Comparison of ENCODE assay signal across 18 cellular contexts in genomic region chr13:98521876-98522275, GRCh38. TPM values are rescaled to one million over a fixed set of nuclear protein-coding genes. Genes with fewer than 3 reads are reported as not detected.
DNase-seq lines count a peak whose midpoint lies in the region; ATAC-seq, FAIRE-seq and TF ChIP-seq lines count a peak whose summit lies in the region.
"Had no signal": no experiment of that assay in that cellular context is flagged by ENCODE, and none has a peak within 500 bp of the region (broad histone marks: within the 10 kb centered on the region; RNA-seq: fewer than 3 reads in every experiment).

No MANE protein-coding gene starts in this region.

- H2BK20ac ChIP-seq in IMR-90 (ENCODE audit: low read depth, low read length) (no peak overlapping the region), H1 (ENCODE audit: low read length) (no peak overlapping the region)

- peak overlapping the region; percentile 53 for H3K27ac Mint-ChIP-seq in activated CD8-positive, alpha-beta T cell treated with anti-CD3 and anti-CD28 coated beads for 36 hours
- H3K27ac Mint-ChIP-seq in activated CD8-positive, alpha-beta T cell treated with anti-CD3 and anti-CD28 coated beads, Interleukin-2, amount 10 ng/mL, durations not matched to agents 7 days and 5 days, result no peak overlapping the region
- H3K27ac Mint-ChIP-seq: T-helper 1 cell treated with Interleukin-12 subunit alpha and Interleukin-12 subunit beta and Interleukin-4 antibody, amounts not matched to agents 30 μg/mL and 1 μg/mL, for 36 hours had no signal

- peaks cover 65 to 93% of the 10 kb centered on the region in 2 experiments for H3K79me1 ChIP-seq in IMR-90 (ENCODE audit: low read depth in 1 of 2, low read length in 2 of 2)
- peaks cover 52% of the 10 kb centered on the region for H3K79me1 ChIP-seq in H1 (ENCODE audit: low read depth, low read length)

- no peak overlapping the region for H2AFZ ChIP-seq in IMR-90 (replicated peaks; ENCODE audit: low read length, poor library complexity)
- no peak overlapping the region for H2AFZ ChIP-seq in H1 (ENCODE audit: low read length)
- no peak overlapping the region for H2AFZ ChIP-seq in smooth muscle cell (ENCODE audit: low read depth)

- in situ Hi-C loops in IMR-90 (cut with MboI; ENCODE audit: low sequenced_read_pairs), result no loop called here

- no peak overlapping the region for H2BK15ac ChIP-seq in IMR-90 (ENCODE audit: low read depth, low read length)
- H2BK15ac ChIP-seq in H1 (ENCODE audit: low read length), result no peak overlapping the region

- H3K9me3 Mint-ChIP-seq in activated CD8-positive, alpha-beta T cell treated with anti-CD3 and anti-CD28 coated beads for 36 hours, result no peaks in the 10 kb centered on the region
- no peaks in the 10 kb centered on the region for H3K9me3 Mint-ChIP-seq in activated CD8-positive, alpha-beta T cell treated with anti-CD3 and anti-CD28 coated beads, Interleukin-2, amount 10 ng/mL, durations not matched to agents 7 days and 5 days (ENCODE audit: insufficient read depth)
- H3K9me3 Mint-ChIP-seq: T-helper 1 cell treated with Interleukin-12 subunit alpha and Interleukin-12 subunit beta and Interleukin-4 antibody, amounts not matched to agents 30 μg/mL and 1 μg/mL, for 36 hours had no signal

- no peak for TF ChIP-seq CTCF in activated CD8-positive, alpha-beta T cell treated with anti-CD3 and anti-CD28 coated beads for 36 hours (IDR thresholded peaks at IDR 0.05)
- TF ChIP-seq CTCF in IMR-90 (conservative IDR thresholded peaks at IDR 0.05; ENCODE audit: low read depth, low read length) (no peak), H1 (IDR thresholded peaks at IDR 0.05; ENCODE audit: control extremely low read depth in 1 of 3, insufficient read depth in 1 of 3, low read depth in 1 of 3, low read length in 3 of 3) (no peak), smooth muscle cell (IDR thresholded peaks at IDR 0.05; ENCODE audit: borderline replicate concordance, insufficient read depth, poor library complexity, severe bottlenecking) (no peak)

- H3K14ac ChIP-seq in IMR-90 (replicated peaks; ENCODE audit: low read depth, low read length) (0 out of 2 replicates have a peak overlapping the region, but pooled peaks have one; percentile 30), H1 (ENCODE audit: insufficient read length) (no peak overlapping the region)

- no peaks in the 10 kb centered on the region for H3K9me3 ChIP-seq in IMR-90 (ENCODE audit: control insufficient read depth, insufficient read depth, low read length)
- no peaks in the 10 kb centered on the region for H3K9me3 ChIP-seq in H1 (ENCODE audit: insufficient read depth in 2 of 2, low read depth in 1 of 2, low read length in 1 of 2)
- no peaks in the 10 kb centered on the region for H3K9me3 ChIP-seq in smooth muscle cell (replicated peaks; ENCODE audit: low read depth)
- H3K9me3 ChIP-seq: ovary, Peyer's patch, tibial nerve had no signal

- TF ChIP-seq RAD21 in IMR-90 (IDR thresholded peaks at IDR 0.05; ENCODE audit: low read length) (no peak), H1 (IDR thresholded peaks at IDR 0.05 in 1 of 2, conservative IDR thresholded peaks at IDR 0.05 in 1 of 2; ENCODE audit: low read depth in 2 of 2, low read length in 2 of 2) (no peak)

- H2BK5ac ChIP-seq in IMR-90 (ENCODE audit: low read depth, low read length, poor library complexity, severe bottlenecking), result no peak overlapping the region
- H2BK5ac ChIP-seq in H1 (ENCODE audit: low read depth, low read length), result no peak overlapping the region

- DNase-seq in activated CD8-positive, alpha-beta T cell treated with anti-CD3 and anti-CD28 coated beads for 36 hours, result no peak
- DNase-seq in activated CD8-positive, alpha-beta T cell treated with anti-CD3 and anti-CD28 coated beads, Interleukin-2, amount 10 ng/mL, durations not matched to agents 7 days and 5 days, result no peak
- DNase-seq in IMR-90 (no peak), H1 (ENCODE audit: low read depth in 1 of 2, low spot score in 2 of 2) (no peak), smooth muscle cell (lab: John Stamatoyannopoulos, UW; ENCODE audit: unreplicated experiment) (no peak)
- DNase-seq in effector CD4-positive, alpha-beta T cell, result no peak
- DNase-seq: cortex of kidney; DMS53; NCI-H1105 treated with DMSO at 0.1 percent for 48 hours; NCI-H510A treated with DMSO at 0.1 percent for 48 hours; ovary; stimulated activated CD4-positive, alpha-beta T cell treated with anti-CD3 and anti-CD28 coated beads, Interleukin-12 subunit alpha, Interleukin-12 subunit beta, amount 100 ng/mL, for 4 hours had no signal

- H3K27me3 ChIP-seq in IMR-90 (ENCODE audit: control insufficient read depth, insufficient read depth, low read length) (no peaks in the 10 kb centered on the region), H1 (replicated peaks in 1 of 4; ENCODE audit: control insufficient read depth in 3 of 4, extremely low read depth in 1 of 4, insufficient read depth in 3 of 4, low read length in 3 of 4) (no peaks in the 10 kb centered on the region), smooth muscle cell (ENCODE audit: low read depth) (no peaks in the 10 kb centered on the region)
- H3K27me3 ChIP-seq: ovary, Peyer's patch, tibial nerve had no signal

- H4K20me1 ChIP-seq in IMR-90 (ENCODE audit: insufficient read depth, low read length) (peaks cover 78% of the 10 kb centered on the region), H1 (replicated peaks in 1 of 2; ENCODE audit: control insufficient read depth in 1 of 2, insufficient read depth in 2 of 2, low read length in 2 of 2) (peaks cover 49 to 57% of the 10 kb centered on the region in 2 experiments), smooth muscle cell (ENCODE audit: low read depth) (peaks cover 100% of the 10 kb centered on the region)

- H3K9ac ChIP-seq in IMR-90 (ENCODE audit: low read depth, low read length) (no peak overlapping the region), H1 (replicated peaks in 1 of 4; ENCODE audit: extremely low read depth in 1 of 4, low read depth in 3 of 4, low read length in 3 of 4) (no peak overlapping the region), smooth muscle cell (ENCODE audit: low read depth) (no peak overlapping the region)

- no peak overlapping the region for H2AK9ac ChIP-seq in IMR-90 (replicated peaks; ENCODE audit: low read depth, low read length, poor library complexity)

- BruUV-seq in IMR-90 (replicated peaks; lab: Mats Ljungman, UMichigan), result no TSS peak

- H3K18ac ChIP-seq in IMR-90 (ENCODE audit: low read depth, low read length) (no peak overlapping the region), H1 (ENCODE audit: extremely low read depth, low read length) (no peak overlapping the region)

- no peak overlapping the region for H3K27ac ChIP-seq in IMR-90 (ENCODE audit: insufficient read depth, low read length)
- H3K27ac ChIP-seq in H1 (ENCODE audit: low read depth, low read length), result no peak overlapping the region
- peak overlapping the region; percentile 9 for H3K27ac ChIP-seq in smooth muscle cell (ENCODE audit: low read depth)
- H3K27ac ChIP-seq: ovary, Peyer's patch had no signal

- H4K8ac ChIP-seq in IMR-90 (ENCODE audit: low read depth in 2 of 2, low read length in 2 of 2) (no peak overlapping the region), H1 (ENCODE audit: extremely low read depth, insufficient read depth, low read length) (peak overlapping the region; percentile 6; the same call in 1 of the 2 replicates)

- H3K4me2 ChIP-seq in IMR-90 (ENCODE audit: low read depth, low read length) (no peak overlapping the region), H1 (ENCODE audit: insufficient read depth in 1 of 2, low read depth in 2 of 2, low read length in 2 of 2) (peak overlapping the region in 1 of 2 experiments; percentile 22; a peak in 1 of 4 replicates), smooth muscle cell (peak overlapping the region; percentile 41)

- intact Hi-C loops in activated CD8-positive, alpha-beta T cell treated with anti-CD3 and anti-CD28 coated beads for 36 hours (cut with micrococcal nuclease), result no loop called here
- intact Hi-C loops in IMR-90 (cut with micrococcal nuclease), result no loop called here

- peaks cover 5 to 96% of the 10 kb centered on the region in 2 experiments for H3K79me2 ChIP-seq in H1 (ENCODE audit: control insufficient read depth in 1 of 2, insufficient read depth in 2 of 2, low read length in 2 of 2)
- H3K79me2 ChIP-seq in smooth muscle cell (ENCODE audit: low read depth), result peaks cover 100% of the 10 kb centered on the region

- H4K91ac ChIP-seq in IMR-90 (ENCODE audit: insufficient read depth, low read depth, low read length) (no peak overlapping the region), H1 (replicated peaks; ENCODE audit: insufficient read length, low read length) (no peak overlapping the region)

- H2AK5ac ChIP-seq in IMR-90 (ENCODE audit: low read depth, low read length) (no peak overlapping the region), H1 (ENCODE audit: low read depth, low read length) (no peak overlapping the region)

- H3K36me3 ChIP-seq in IMR-90 (ENCODE audit: control insufficient read depth, insufficient read depth, low read length), result peaks cover 5% of the 10 kb centered on the region
- peaks cover 0 to 8% (median 0%) of the 10 kb centered on the region in 4 experiments; a peak in 3 of 8 replicates for H3K36me3 ChIP-seq in H1 (ENCODE audit: control insufficient read depth in 2 of 4, insufficient read depth in 4 of 4, low read length in 3 of 4)
- H3K36me3 ChIP-seq in smooth muscle cell (ENCODE audit: low read depth), result no peaks in the 10 kb centered on the region
- H3K36me3 ChIP-seq: ovary had no signal

- H2BK12ac ChIP-seq in H1 (ENCODE audit: low read depth, low read length), result no peak overlapping the region

- peaks cover 92% of the 10 kb centered on the region for H3K4me1 Mint-ChIP-seq in activated CD8-positive, alpha-beta T cell treated with anti-CD3 and anti-CD28 coated beads for 36 hours (ENCODE audit: low read depth)
- H3K4me1 Mint-ChIP-seq in activated CD8-positive, alpha-beta T cell treated with anti-CD3 and anti-CD28 coated beads, Interleukin-2, amount 10 ng/mL, durations not matched to agents 7 days and 5 days (ENCODE audit: low read depth), result peaks cover 69% of the 10 kb centered on the region

- H3K56ac ChIP-seq in IMR-90 (ENCODE audit: extremely low read depth, insufficient read depth, low read length) (no peak overlapping the region), H1 (replicated peaks; ENCODE audit: insufficient read length, low read depth, low read length) (no peak overlapping the region)

- H3K23ac ChIP-seq in IMR-90 (ENCODE audit: low read depth, low read length), result peak overlapping the region; percentile 16; the same call in 1 of the 2 replicates
- no peak overlapping the region for H3K23ac ChIP-seq in H1 (ENCODE audit: insufficient read length)

- H3K4me3 ChIP-seq in IMR-90 (ENCODE audit: insufficient read depth, low read depth, low read length) (no peak overlapping the region), H1 (ENCODE audit: extremely low read depth in 1 of 4, insufficient read depth in 2 of 4, low read depth in 3 of 4, low read length in 4 of 4) (no peak overlapping the region), smooth muscle cell (no peak overlapping the region)
- H3K4me3 ChIP-seq: ovary, Peyer's patch, tibial nerve had no signal

- no peak overlapping the region for H3K4ac ChIP-seq in IMR-90 (ENCODE audit: low read depth, low read length)
- H3K4ac ChIP-seq in H1 (replicated peaks; ENCODE audit: insufficient read length, low read depth, low read length), result no peak overlapping the region

- no peak overlapping the region for H3K4me3 Mint-ChIP-seq in activated CD8-positive, alpha-beta T cell treated with anti-CD3 and anti-CD28 coated beads for 36 hours
- H3K4me3 Mint-ChIP-seq in activated CD8-positive, alpha-beta T cell treated with anti-CD3 and anti-CD28 coated beads, Interleukin-2, amount 10 ng/mL, durations not matched to agents 7 days and 5 days, result no peak overlapping the region
- H3K4me3 Mint-ChIP-seq: T-helper 1 cell treated with Interleukin-12 subunit alpha and Interleukin-12 subunit beta and Interleukin-4 antibody, amounts not matched to agents 30 μg/mL and 1 μg/mL, for 36 hours had no signal

- no peak for FAIRE-seq in H1 (lab: Jason Lieb, UNC)
- FAIRE-seq: HepG2 had no signal

- WGBS in IMR-90 (ENCODE audit: extremely low coverage in 2 of 2, insufficient read length in 1 of 2), 2 experiments, result 54% methylated on average over 7 of the region's 10 CpGs; no CpG with 5 or more reads in 1 of the 2 experiments
- WGBS in H1 (ENCODE audit: extremely low coverage in 1 of 2, insufficient coverage in 1 of 2, insufficient read length in 1 of 2, insufficient replicate concordance in 2 of 2, low coverage in 1 of 2, low lambda C conversion rate in 2 of 2, missing lambda C conversion rate in 1 of 2), 2 experiments, result 84% methylated on average over 10 of the region's 10 CpGs; no CpG with 5 or more reads in 1 of the 2 experiments
- WGBS in smooth muscle cell (ENCODE audit: low lambda C conversion rate), result 56% methylated on average over 10 of the region's 10 CpGs

- no peak overlapping the region for H4K5ac ChIP-seq in IMR-90 (ENCODE audit: low read depth, low read length)
- H4K5ac ChIP-seq in H1 (ENCODE audit: insufficient read length, low read depth, low read length), result no peak overlapping the region

- H3K4me1 ChIP-seq in IMR-90 (ENCODE audit: control insufficient read depth, insufficient read depth, low read length) (peaks cover 18% of the 10 kb centered on the region), H1 (replicated peaks in 1 of 4; ENCODE audit: control insufficient read depth in 3 of 4, insufficient read depth in 4 of 4, low read length in 3 of 4) (peaks cover 0 to 50% (median 24%) of the 10 kb centered on the region in 4 experiments; a peak in 6 of 7 replicates), smooth muscle cell (ENCODE audit: low read depth) (peaks cover 15% of the 10 kb centered on the region)

- H3K27me3 Mint-ChIP-seq in activated CD8-positive, alpha-beta T cell treated with anti-CD3 and anti-CD28 coated beads for 36 hours, result no peaks in the 10 kb centered on the region
- H3K27me3 Mint-ChIP-seq in activated CD8-positive, alpha-beta T cell treated with anti-CD3 and anti-CD28 coated beads, Interleukin-2, amount 10 ng/mL, durations not matched to agents 7 days and 5 days (ENCODE audit: low read depth), result no peaks in the 10 kb centered on the region

- H2BK120ac ChIP-seq in IMR-90 (ENCODE audit: low read depth, low read length), result no peak overlapping the region; the same call in 1 of the 2 replicates
- H2BK120ac ChIP-seq in H1 (replicated peaks; ENCODE audit: low read depth, low read length), result no peak overlapping the region

- POLR2A ChIA-PET in activated CD8-positive, alpha-beta T cell treated with anti-CD3 and anti-CD28 coated beads for 36 hours (lab: Charles Lee), result no interaction called here
- POLR2A ChIA-PET in activated CD8-positive, alpha-beta T cell treated with anti-CD3 and anti-CD28 coated beads, Interleukin-2, amount 10 ng/mL, durations not matched to agents 7 days and 5 days (lab: Charles Lee), result no interaction called here
- POLR2A ChIA-PET in IMR-90 (lab: Charles Lee; ENCODE audit: unreplicated experiment) (no interaction called here), H1 (lab: Charles Lee; ENCODE audit: partially characterized antibody) (interaction anchor here (1.0 to 1.6 kb wide), 3 partner anchors 13 to 24 kb away, joined by 3 read pairs; no protein-coding TSS in a partner anchor)

- no peak for ATAC-seq in activated CD8-positive, alpha-beta T cell treated with anti-CD3 and anti-CD28 coated beads for 36 hours
- no peak for ATAC-seq in activated CD8-positive, alpha-beta T cell treated with anti-CD3 and anti-CD28 coated beads, Interleukin-2, amount 10 ng/mL, durations not matched to agents 7 days and 5 days
- ATAC-seq in IMR-90 (ENCODE audit: low read depth) (peak; percentile 48; the same call in 1 of the 2 replicates), HG02981 (IDR thresholded peaks at IDR 0.05; ENCODE audit: unreplicated experiment) (no peak), GM21723 (IDR thresholded peaks at IDR 0.05; ENCODE audit: unreplicated experiment) (no peak)

- H3K36me3 Mint-ChIP-seq in activated CD8-positive, alpha-beta T cell treated with anti-CD3 and anti-CD28 coated beads for 36 hours (ENCODE audit: low read depth), result peaks cover 19% of the 10 kb centered on the region
- H3K36me3 Mint-ChIP-seq in activated CD8-positive, alpha-beta T cell treated with anti-CD3 and anti-CD28 coated beads, Interleukin-2, amount 10 ng/mL, durations not matched to agents 7 days and 5 days (ENCODE audit: low read depth), result peaks cover 17% of the 10 kb centered on the region

- no peak for TF ChIP-seq POLR2A in IMR-90 (IDR thresholded peaks at IDR 0.05; ENCODE audit: low read depth, low read length)
- no peak for TF ChIP-seq POLR2A in H1 (IDR thresholded peaks at IDR 0.05; ENCODE audit: control extremely low read depth in 1 of 2, low read depth in 2 of 2, low read length in 2 of 2)

- peaks cover 2% of the 10 kb centered on the region for H3F3A ChIP-seq in smooth muscle cell (ENCODE audit: low read depth)

- H3K23me2 ChIP-seq in H1 (ENCODE audit: low read depth, low read length), result no peaks in the 10 kb centered on the region

- TF ChIP-seq EP300 in H1 (IDR thresholded peaks at IDR 0.05; ENCODE audit: borderline replicate concordance in 1 of 2, low read depth in 2 of 2, low read length in 2 of 2), result no peak

- CTCF ChIA-PET in activated CD8-positive, alpha-beta T cell treated with anti-CD3 and anti-CD28 coated beads for 36 hours (lab: Charles Lee), result no interaction called here
- CTCF ChIA-PET in activated CD8-positive, alpha-beta T cell treated with anti-CD3 and anti-CD28 coated beads, Interleukin-2, amount 10 ng/mL, durations not matched to agents 7 days and 5 days (lab: Charles Lee), result interaction anchor here (0.6 to 0.9 kb wide), 2 partner anchors 17 to 214 kb away, joined by 3 read pairs; no protein-coding TSS in a partner anchor
- CTCF ChIA-PET in IMR-90 (lab: Yijun Ruan, JAX) (interaction anchor here (0.6 kb wide), 1 partner anchor 727 kb away, joined by 6 read pairs; no protein-coding TSS in a partner anchor), H1 (lab: Charles Lee; ENCODE audit: partially characterized antibody) (interaction anchor here (0.7 to 1.6 kb wide), 6 partner anchors 9 to 131 kb away, joined by 3 to 10 read pairs (median 3); no protein-coding TSS in a partner anchor)

- H3K9me1 ChIP-seq in IMR-90 (ENCODE audit: insufficient read depth, low read length), result peaks cover 46% of the 10 kb centered on the region

- dilution Hi-C loops in IMR-90 (cut with HindIII; ENCODE audit: low sequenced_read_pairs, unreplicated experiment), result no loop called here

RNA-seq across cellular contexts. Expression of gene STK24, which starts 55.0 kb away (rescaled TPM):
- 100 to 1,000 TPM; 118 TPM for total RNA-seq in activated CD8-positive, alpha-beta T cell treated with anti-CD3 and anti-CD28 coated beads for 36 hours
- total RNA-seq in activated CD8-positive, alpha-beta T cell treated with anti-CD3 and anti-CD28 coated beads, Interleukin-2, amount 10 ng/mL, durations not matched to agents 7 days and 5 days, result 100 to 1,000 TPM; 140 to 151 TPM
- total RNA-seq in IMR-90 (2012; rRNA removed) (29.2 and 36.1 TPM in 2 replicates), smooth muscle cell (76.6 and 89.1 TPM in 2 replicates)
- polyA plus RNA-seq in IMR-90 (2012; rRNA removed) (26.8 and 43.4 TPM in 2 replicates), H1 (2011; rRNA removed) (61.1 and 62.8 TPM in 2 replicates), smooth muscle cell (80.2 and 105 TPM in 2 replicates)
- 18.4 and 23.4 TPM in 2 replicates for polyA plus RNA-seq in IMR-90 (2012; cell fraction: cytosol; rRNA removed)
- 12.5 and 39.5 TPM in 2 replicates for polyA plus RNA-seq in IMR-90 (2012; cell fraction: nucleus; rRNA removed; ENCODE audit: low replicate concordance)
- total RNA-seq in H1 (2021; fragmentation: NEBNext Ultra II Directional; extraction: Animal tissue kit (Norgen Biotek cat#: 25700)), result 142 and 143 TPM in 2 replicates
- polyA plus RNA-seq in H1 (2011; cell fraction: cytosol; rRNA removed), result 59.9 TPM
- 54.6 TPM for polyA plus RNA-seq in H1 (2011; cell fraction: nucleus; rRNA removed)
- 84.4 to 107 TPM (median 87.3 TPM) in 4 replicates for polyA plus RNA-seq in H1 (2012, experiment 1 of 2)
- polyA plus RNA-seq in H1 (2012, experiment 2 of 2), result 100 TPM
- polyA plus RNA-seq in H1 (2013, experiment 1 of 2), result 112 TPM
- 113 TPM for polyA plus RNA-seq in H1 (2013, experiment 2 of 2)
- polyA minus RNA-seq in H1 (2011; rRNA and poly(A)+ RNA removed), result 32.0 and 40.7 TPM in 2 replicates
- 35.3 TPM for polyA minus RNA-seq in H1 (2011; cell fraction: cytosol; rRNA and poly(A)+ RNA removed)
- polyA minus RNA-seq in H1 (2011; cell fraction: nucleus; rRNA and poly(A)+ RNA removed), result 34.1 TPM
